Comparison of ENCODE assay signal across 27 cellular contexts in the genomic region with DNA sequence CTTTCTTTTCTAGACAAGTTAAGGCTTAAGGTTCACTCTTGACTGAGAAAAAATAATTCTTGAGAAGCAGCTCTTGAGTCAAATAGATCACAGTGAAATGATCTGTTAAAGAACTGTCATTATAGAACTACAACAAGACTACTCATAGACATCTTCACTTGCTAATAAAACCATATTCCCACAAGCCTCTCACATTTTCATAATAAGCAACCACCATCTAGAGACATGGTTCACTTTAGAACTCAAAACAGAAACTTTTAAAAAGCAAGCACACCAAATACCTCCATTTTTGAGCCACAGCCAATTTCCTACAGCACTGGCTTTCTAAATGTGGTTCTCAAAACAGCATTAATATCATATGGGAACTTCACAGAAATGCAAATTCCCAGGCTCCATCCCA.
"Had no signal": no experiment of that assay in that cellular context is flagged by ENCODE, and none has a peak within 500 bp of the region (broad histone marks: within the 10 kb centered on the region; RNA-seq: fewer than 3 reads in every experiment).

No MANE protein-coding gene starts in this region.

- H3K27ac ChIP-seq: PC-9, Peyer's patch, SJCRH30 had no signal

- H3K9me3 ChIP-seq: MG63, Peyer's patch, SJCRH30 had no signal

- H3K27me3 ChIP-seq: MG63, Peyer's patch, SJCRH30 had no signal

- H2AFZ ChIP-seq: PC-9 had no signal

- H3K4me2 ChIP-seq: PC-9 had no signal

- H3K4me1 ChIP-seq: Peyer's patch, SJCRH30 had no signal

- DNase-seq: IMR-90, Karpas-422, KG1, MG63, NCI-H1092, NCI-H1105 treated with DMSO at 0.1 percent for 48 hours, NCI-H1417 treated with DMSO at 0.1 percent for 48 hours, NCI-H146, NCI-H1694 treated with DMSO at 0.1 percent for 48 hours, NCI-H2029, NCI-H2081 treated with DMSO at 0.1 percent for 48 hours, NCI-H2171, NCI-H226, NCI-H446, NCI-H510A, NCI-H524 treated with DMSO at 0.1 percent for 48 hours, NCI-H69, NCI-H774, PC-9, Peyer's patch, SHP77 treated with DMSO at 0.1 percent for 48 hours, SJCRH30, T-helper 1 cell, T-helper 17 cell had no signal

- ATAC-seq: HepG2, Right ventricle myocardium inferior, SK-N-SH treated with all-trans-retinoic acid at 6 μM for 48 hours, T-helper 17 cell had no signal

- H3K36me3 ChIP-seq: MG63, Peyer's patch, SJCRH30 had no signal

- H3K4me3 ChIP-seq: MG63, PC-9, Peyer's patch, SJCRH30 had no signal
